Comparison of ENCODE assay signal across 19 cellular contexts in the genomic region with DNA sequence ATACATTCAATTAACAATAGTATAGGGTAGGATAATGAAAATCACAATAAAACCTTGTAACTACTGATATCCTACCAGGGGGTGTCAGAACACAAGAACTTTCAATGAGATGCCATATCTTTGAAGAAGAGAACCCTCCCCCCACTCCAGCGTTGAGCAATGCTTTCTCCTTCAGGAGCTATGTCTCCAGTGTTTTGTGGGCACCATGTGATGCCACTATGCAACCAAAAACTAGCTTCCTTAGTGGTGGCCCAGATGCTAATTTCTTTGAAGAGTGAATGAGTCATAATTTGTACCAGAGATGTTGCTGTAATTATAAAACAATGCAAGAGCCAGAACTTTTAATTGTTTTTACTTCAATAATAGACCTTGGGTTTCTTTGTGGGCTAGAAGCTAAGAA.
DNase-seq lines count a peak whose midpoint lies in the region; ATAC-seq and TF ChIP-seq lines count a peak whose summit lies in the region.
"Had no signal": no experiment of that assay in that cellular context is flagged by ENCODE, and none has a peak within 500 bp of the region (broad histone marks: within the 10 kb centered on the region; RNA-seq: fewer than 3 reads in every experiment).

No MANE protein-coding gene starts in this region.

- peak overlapping the region in 10 of 11 experiments; percentile 37 to 88 (median 81); a peak in 18 of 22 replicates for H3K27ac ChIP-seq in BLaER1 treated with 17β-estradiol and CSF1 and Interleukin-3, amounts not matched to agents 10 nM and 100 nM
- H3K27ac ChIP-seq in GM23248 (no peak overlapping the region), SK-N-MC (no peak overlapping the region), testis (no peak overlapping the region)
- H3K27ac ChIP-seq: coronary artery, epithelial cell of prostate, heart right ventricle, right atrium auricular region, suprapubic skin had no signal

- H3K9ac ChIP-seq in BLaER1 treated with 17β-estradiol and CSF1 and Interleukin-3, amounts not matched to agents 10 nM and 100 nM: peak overlapping the region in 8 of 11 experiments; percentile 33 to 73 (median 64); a peak in 12 of 22 replicates
- H3K9ac ChIP-seq in GM23248 (no peak overlapping the region), SK-N-MC (ENCODE audit: insufficient read length) (no peak overlapping the region)

- H3K4me1 ChIP-seq in BLaER1 treated with 17β-estradiol and CSF1 and Interleukin-3, amounts not matched to agents 10 nM and 100 nM: peaks cover 14 to 49% (median 39%) of the 10 kb centered on the region in 10 experiments
- peaks cover 9% of the 10 kb centered on the region for H3K4me1 ChIP-seq in GM23248 (ENCODE audit: insufficient read depth)
- no peaks in the 10 kb centered on the region for H3K4me1 ChIP-seq in testis
- H3K4me1 ChIP-seq: right atrium auricular region, suprapubic skin had no signal

- no peak for ATAC-seq in HG03139 (IDR thresholded peaks at IDR 0.05; ENCODE audit: unreplicated experiment)
- ATAC-seq: GM23338, heart right ventricle had no signal

- TF ChIP-seq POLR2A in testis (IDR thresholded peaks at IDR 0.05): no peak

- H3F3A ChIP-seq in GM23248 (ENCODE audit: insufficient read depth): no peaks in the 10 kb centered on the region

- H4K20me1 ChIP-seq in BLaER1 treated with 17β-estradiol and CSF1 and Interleukin-3, amounts not matched to agents 10 nM and 100 nM: no peaks in the 10 kb centered on the region
- H4K20me1 ChIP-seq in GM23248 (ENCODE audit: insufficient read depth): no peaks in the 10 kb centered on the region

- no peaks in the 10 kb centered on the region for H3K79me2 ChIP-seq in GM23248 (ENCODE audit: insufficient read depth)

- H3K9me2 ChIP-seq in GM23248 (ENCODE audit: insufficient read depth): no peaks in the 10 kb centered on the region

- peaks cover 0 to 21% (median 0%) of the 10 kb centered on the region in 11 experiments; a peak in 7 of 22 replicates for H3K9me3 ChIP-seq in BLaER1 treated with 17β-estradiol and CSF1 and Interleukin-3, amounts not matched to agents 10 nM and 100 nM (replicated peaks in 1 of 11)
- H3K9me3 ChIP-seq in GM23248 (ENCODE audit: low read depth): no peaks in the 10 kb centered on the region
- no peaks in the 10 kb centered on the region for H3K9me3 ChIP-seq in SK-N-MC (ENCODE audit: low read depth, low read length)
- H3K9me3 ChIP-seq in testis: no peaks in the 10 kb centered on the region
- H3K9me3 ChIP-seq: heart right ventricle, right atrium auricular region, suprapubic skin had no signal

- in situ Hi-C loops in GM23248 (cut with MboI): no loop called here

- H2AFZ ChIP-seq in GM23248: no peak overlapping the region

- intact Hi-C loops in testis (cut with DNase I; ENCODE audit: low total_unique reads): no loop called here

- H3K4me2 ChIP-seq in BLaER1 treated with 17β-estradiol and CSF1 and Interleukin-3, amounts not matched to agents 10 nM and 100 nM: peak overlapping the region; percentile 41 to 91 (median 75)
- H3K4me2 ChIP-seq in GM23248 (ENCODE audit: unreplicated experiment): no peak overlapping the region
- H3K4me2 ChIP-seq: GM23338 had no signal

- WGBS in GM23248 (ENCODE audit: low coverage in 1 of 2, low lambda C conversion rate in 2 of 2, missing lambda C conversion rate in 2 of 2), 2 experiments: 6 to 8% methylated on average over 1 of the region's 1 CpG
- WGBS in testis, 2 donors: 83 to 92% methylated on average over 1 of the region's 1 CpG

- no peaks in the 10 kb centered on the region for H3K27me3 ChIP-seq in BLaER1 treated with 17β-estradiol and CSF1 and Interleukin-3, amounts not matched to agents 10 nM and 100 nM
- H3K27me3 ChIP-seq in GM23248 (replicated peaks; ENCODE audit: insufficient read depth) (peaks cover 43% of the 10 kb centered on the region), testis (no peaks in the 10 kb centered on the region)
- H3K27me3 ChIP-seq: right atrium auricular region, suprapubic skin had no signal

- DNase-seq in GM23248: peak; percentile 37
- DNase-seq in SK-N-MC (ENCODE audit: low read depth, low spot score): peak; percentile 1
- DNase-seq in fibroblast of gingiva (ENCODE audit: low read depth): peak; percentile 4
- no peak for DNase-seq in DMS53 treated with DMSO at 0.1 percent for 48 hours (lab: John Stamatoyannopoulos, UW; ENCODE audit: unreplicated experiment)
- no peak for DNase-seq in testis
- DNase-seq: activated B cell treated with CpG ODN at 0.5 μM for 24 hours; CD4-positive, CD25-positive, alpha-beta regulatory T cell; DMS79; heart right ventricle; KG1; NCI-H1694; NCI-H226 had no signal

- no peak overlapping the region for H3K4me3 ChIP-seq in BLaER1 treated with 17β-estradiol and CSF1 and Interleukin-3, amounts not matched to agents 10 nM and 100 nM
- H3K4me3 ChIP-seq in GM23248: no peak overlapping the region
- H3K4me3 ChIP-seq in SK-N-MC: no peak overlapping the region
- H3K4me3 ChIP-seq in testis: no peak overlapping the region
- H3K4me3 ChIP-seq: coronary artery, GM23338, heart right ventricle, right atrium auricular region, suprapubic skin had no signal

- H3K36me3 ChIP-seq in BLaER1 treated with 17β-estradiol and CSF1 and Interleukin-3, amounts not matched to agents 10 nM and 100 nM: no peaks in the 10 kb centered on the region
- H3K36me3 ChIP-seq in GM23248 (ENCODE audit: low read depth) (no peaks in the 10 kb centered on the region), SK-N-MC (ENCODE audit: insufficient read depth, low read length) (no peaks in the 10 kb centered on the region), testis (ENCODE audit: low read depth, missing control alignments) (no peaks in the 10 kb centered on the region)
- H3K36me3 ChIP-seq: heart right ventricle, right atrium auricular region, suprapubic skin had no signal

- no peak for TF ChIP-seq CTCF in testis (IDR thresholded peaks at IDR 0.05)

Comparison
In these comparisons a context has a peak if more than half of its experiments do, and no peak if none do; other contexts are left out.
1. H3K27ac ChIP-seq: peak in BLaER1 treated with 17β-estradiol and CSF1 and Interleukin-3, amounts not matched to agents 10 nM and 100 nM (10 of 11); none in GM23248 (single experiment), SK-N-MC (single experiment) and testis (0 of 2).
2. H3K9ac ChIP-seq: peak in BLaER1 treated with 17β-estradiol and CSF1 and Interleukin-3, amounts not matched to agents 10 nM and 100 nM (8 of 11); none in GM23248 (single experiment) and SK-N-MC (single experiment).
3. DNase-seq: peak in GM23248 (single experiment), SK-N-MC (single experiment) and fibroblast of gingiva (single experiment); none in DMS53 treated with DMSO at 0.1 percent for 48 hours (single experiment) and testis (single experiment).